Comparison of ENCODE assay signal across 28 cellular contexts in genomic region chr14:50717826-50718225, GRCh38.
"Had no signal": no experiment of that assay in that cellular context is flagged by ENCODE, and none has a peak within 500 bp of the region (broad histone marks: within the 10 kb centered on the region; RNA-seq: fewer than 3 reads in every experiment).

No MANE protein-coding gene starts in this region.

- H3K27me3 ChIP-seq: esophagus muscularis mucosa, foreskin keratinocyte, heart left ventricle, ovary, suprapubic skin, tibial nerve had no signal

- H3K27ac ChIP-seq: esophagus muscularis mucosa, foreskin keratinocyte, heart left ventricle, ovary, suprapubic skin, tibial nerve had no signal

- H3K4me1 ChIP-seq: esophagus muscularis mucosa, heart left ventricle, suprapubic skin, tibial nerve had no signal

- H3K4me3 ChIP-seq: esophagus muscularis mucosa, heart left ventricle, ovary, smooth muscle cell, suprapubic skin, tibial nerve had no signal

- H3K9me3 ChIP-seq: esophagus muscularis mucosa, heart left ventricle, ovary, suprapubic skin, tibial nerve had no signal

- H3K27ac Mint-ChIP-seq: activated CD4-positive, alpha-beta memory T cell treated with anti-CD3 and anti-CD28 coated beads, Interleukin-2, amount 10 ng/mL, durations not matched to agents 7 days and 5 days; activated CD4-positive, alpha-beta T cell treated with anti-CD3 and anti-CD28 coated beads, Interleukin-2, amount 10 ng/mL, durations not matched to agents 24 days and 14 days; activated naive CD4-positive, alpha-beta T cell treated with anti-CD3 and anti-CD28 coated beads, Interleukin-2, amount 50 U/mL, for 24 hours; activated naive CD8-positive, alpha-beta T cell treated with anti-CD3 and anti-CD28 coated beads, Interleukin-2, amount 50 U/mL, for 24 hours; activated T-helper 17 cell treated with anti-CD3 and anti-CD28 coated beads, Interleukin-2, amount 50 U/mL, for 72 hours; dendritic cell treated with granulocyte-macrophage colony-stimulating factor and Interleukin-4, amounts not matched to agents 40 ng/mL and 50 ng/mL, for 4 days; endodermal cell; mesothelial cell of epicardium; progenitor cell of endocrine pancreas had no signal

- H3K36me3 Mint-ChIP-seq: naive B cell had no signal

- H3K9me3 Mint-ChIP-seq: activated CD4-positive, alpha-beta memory T cell treated with anti-CD3 and anti-CD28 coated beads, Interleukin-2, amount 10 ng/mL, durations not matched to agents 7 days and 5 days; activated CD4-positive, alpha-beta T cell treated with anti-CD3 and anti-CD28 coated beads, Interleukin-2, amount 10 ng/mL, durations not matched to agents 24 days and 14 days; activated naive CD4-positive, alpha-beta T cell treated with anti-CD3 and anti-CD28 coated beads, Interleukin-2, amount 50 U/mL, for 24 hours; activated naive CD8-positive, alpha-beta T cell treated with anti-CD3 and anti-CD28 coated beads, Interleukin-2, amount 50 U/mL, for 24 hours; activated T-cell treated with anti-CD3 and anti-CD28 coated beads, Interleukin-2, amount 50 U/mL, for 4 hours; activated T-helper 17 cell treated with anti-CD3 and anti-CD28 coated beads, Interleukin-2, amount 50 U/mL, for 72 hours; dendritic cell treated with granulocyte-macrophage colony-stimulating factor and Interleukin-4, amounts not matched to agents 40 ng/mL and 50 ng/mL, for 4 days; endodermal cell; immature natural killer cell; mesothelial cell of epicardium; naive B cell had no signal

- H3K27me3 Mint-ChIP-seq: activated CD4-positive, alpha-beta memory T cell treated with anti-CD3 and anti-CD28 coated beads, Interleukin-2, amount 10 ng/mL, durations not matched to agents 7 days and 5 days; activated naive CD4-positive, alpha-beta T cell treated with anti-CD3 and anti-CD28 coated beads, Interleukin-2, amount 50 U/mL, for 24 hours; activated T-helper 17 cell treated with anti-CD3 and anti-CD28 coated beads, Interleukin-2, amount 50 U/mL, for 72 hours; dendritic cell treated with granulocyte-macrophage colony-stimulating factor and Interleukin-4, amounts not matched to agents 40 ng/mL and 50 ng/mL, for 4 days; naive B cell; progenitor cell of endocrine pancreas had no signal

- H3K4me1 Mint-ChIP-seq: activated CD4-positive, alpha-beta memory T cell treated with anti-CD3 and anti-CD28 coated beads, Interleukin-2, amount 10 ng/mL, durations not matched to agents 7 days and 5 days; activated CD4-positive, alpha-beta T cell treated with anti-CD3 and anti-CD28 coated beads, Interleukin-2, amount 10 ng/mL, durations not matched to agents 24 days and 14 days; activated naive CD8-positive, alpha-beta T cell treated with anti-CD3 and anti-CD28 coated beads, Interleukin-2, amount 50 U/mL, for 24 hours; activated T-helper 17 cell treated with anti-CD3 and anti-CD28 coated beads, Interleukin-2, amount 50 U/mL, for 72 hours; endodermal cell; immature natural killer cell had no signal

- H3K36me3 ChIP-seq: ovary had no signal

- DNase-seq: activated CD4-positive, alpha-beta memory T cell treated with anti-CD3 and anti-CD28 coated beads, Interleukin-2, amount 10 ng/mL, durations not matched to agents 7 days and 5 days; activated CD4-positive, alpha-beta T cell treated with anti-CD3 and anti-CD28 coated beads, Interleukin-2, amount 10 ng/mL, durations not matched to agents 24 days and 14 days; activated CD4-positive, CD25-positive, alpha-beta regulatory T cell treated with anti-CD3 and anti-CD28 coated beads, Interleukin-2, amount 50 U/mL, for 72 hours; activated gamma-delta T cell treated with Interleukin-2 at 50 U/mL for 16 hours; activated naive CD8-positive, alpha-beta T cell treated with anti-CD3 and anti-CD28 coated beads, Interleukin-2, amount 50 U/mL, for 24 hours; activated T-cell treated with anti-CD3 and anti-CD28 coated beads, Interleukin-2, amount 50 U/mL, for 4 hours; amygdala; endodermal cell; foreskin keratinocyte; heart left ventricle; hypothalamus; immature natural killer cell; kidney; left colon; naive B cell; ovary; stimulated activated CD4-positive, alpha-beta T cell treated with anti-CD3 and anti-CD28 coated beads, Interleukin-1b, Interleukin-23, amount 100 ng/mL, for 48 hours; stimulated activated naive CD4-positive, alpha-beta T cell; T-helper 9 cell had no signal

- ATAC-seq: activated naive CD8-positive, alpha-beta T cell treated with anti-CD3 and anti-CD28 coated beads, Interleukin-2, amount 50 U/mL, for 24 hours; activated T-cell treated with anti-CD3 and anti-CD28 coated beads, Interleukin-2, amount 50 U/mL, for 4 hours; activated T-helper 17 cell treated with anti-CD3 and anti-CD28 coated beads, Interleukin-2, amount 50 U/mL, for 72 hours; foreskin keratinocyte; heart left ventricle; left colon had no signal

- H3K4me3 Mint-ChIP-seq: activated CD4-positive, alpha-beta memory T cell treated with anti-CD3 and anti-CD28 coated beads, Interleukin-2, amount 10 ng/mL, durations not matched to agents 7 days and 5 days; activated CD4-positive, alpha-beta T cell treated with anti-CD3 and anti-CD28 coated beads, Interleukin-2, amount 10 ng/mL, durations not matched to agents 24 days and 14 days; activated naive CD4-positive, alpha-beta T cell treated with anti-CD3 and anti-CD28 coated beads, Interleukin-2, amount 50 U/mL, for 24 hours; activated naive CD8-positive, alpha-beta T cell treated with anti-CD3 and anti-CD28 coated beads, Interleukin-2, amount 50 U/mL, for 24 hours; activated T-cell treated with anti-CD3 and anti-CD28 coated beads, Interleukin-2, amount 50 U/mL, for 4 hours; activated T-helper 17 cell treated with anti-CD3 and anti-CD28 coated beads, Interleukin-2, amount 50 U/mL, for 72 hours; dendritic cell treated with granulocyte-macrophage colony-stimulating factor and Interleukin-4, amounts not matched to agents 40 ng/mL and 50 ng/mL, for 4 days; endodermal cell; immature natural killer cell; mesothelial cell of epicardium had no signal
